8 cellular contexts compared by ENCODE assay signal in the genomic region with DNA sequence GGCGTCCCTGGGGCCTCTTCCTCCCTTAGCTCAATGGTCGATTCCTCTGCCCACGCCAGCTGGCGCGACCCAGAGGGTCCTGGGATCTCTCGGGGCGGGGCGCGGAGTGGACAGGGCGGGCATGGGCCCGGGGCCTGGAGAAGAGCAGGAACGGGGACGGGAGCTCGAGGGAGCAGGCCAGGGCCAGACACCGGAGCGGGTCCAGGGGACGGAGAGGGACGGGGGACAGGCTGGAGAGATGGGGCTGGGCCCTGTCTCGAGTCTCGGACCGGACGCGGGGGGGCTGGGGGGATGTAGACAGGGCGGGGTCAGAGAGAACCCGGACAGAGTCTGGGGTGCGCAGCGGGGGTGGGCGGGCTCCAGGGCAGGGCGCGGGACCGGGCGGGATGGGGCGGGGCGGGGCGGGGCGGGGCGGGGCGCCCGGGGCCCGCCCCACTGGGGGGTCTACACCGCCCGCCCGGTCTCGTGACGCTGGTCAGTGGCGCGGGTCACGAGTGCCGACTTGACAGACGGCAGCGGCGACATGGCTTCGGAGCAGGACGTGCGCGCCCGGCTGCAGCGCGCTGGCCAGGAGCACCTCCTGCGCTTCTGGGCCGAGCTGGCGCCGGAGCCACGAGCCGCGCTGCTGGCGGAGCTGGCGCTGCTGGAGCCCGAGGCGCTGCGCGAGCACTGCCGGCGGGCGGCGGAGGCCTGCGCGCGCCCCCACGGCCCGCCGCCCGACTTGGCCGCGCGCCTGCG. TPM values are rescaled to one million over a fixed set of nuclear protein-coding genes. Genes with fewer than 3 reads are reported as not detected.
DNase-seq lines count a peak whose midpoint lies in the region; ATAC-seq and TF ChIP-seq lines count a peak whose summit lies in the region.

TSS of gene UAP1L1 (plus strand) at position 508 of the 738 bp plus-strand sequence. CDS start at position 524, 16 bp downstream.

- H3K79me2 ChIP-seq in parathyroid adenoma = no peaks in the 10 kb centered on the region

- H2AFZ ChIP-seq in parathyroid adenoma = peak within 1 kb of the TSS; percentile 93

- TF ChIP-seq CTCF in RWPE2 (IDR thresholded peaks at IDR 0.05; ENCODE audit: poor library complexity, severe bottlenecking) (no peak), adrenal gland (IDR thresholded peaks at IDR 0.05) (no peak), parathyroid adenoma (IDR thresholded peaks at IDR 0.05) (no peak)

- H3K4me3 ChIP-seq in RWPE2 (ENCODE audit: severe bottlenecking) (peak within 1 kb of the TSS; percentile 61), adrenal gland (peak within 1 kb of the TSS; percentile 25 to 87 (median 42)), parathyroid adenoma (ENCODE audit: low read depth, low read length) (peak within 1 kb of the TSS; percentile 49)

- H3K9me3 ChIP-seq in RWPE2 (ENCODE audit: severe bottlenecking) = no peaks in the 10 kb centered on the region
- no peaks in the 10 kb centered on the region for H3K9me3 ChIP-seq in adrenal gland (replicated peaks in 1 of 3)
- no peaks in the 10 kb centered on the region for H3K9me3 ChIP-seq in parathyroid adenoma (ENCODE audit: control insufficient read depth, low read length)

- H3K4me2 ChIP-seq in parathyroid adenoma (ENCODE audit: low read length) = peak within 1 kb of the TSS; percentile 79

- H3K36me3 ChIP-seq in RWPE2 (ENCODE audit: low read depth) (peaks cover 12% of the 10 kb centered on the region; the same call in 1 of the 2 replicates), adrenal gland (replicated peaks in 1 of 2) (peaks cover 0 to 28% of the 10 kb centered on the region in 2 donors), parathyroid adenoma (ENCODE audit: control insufficient read depth, insufficient read depth, low read length) (no peaks in the 10 kb centered on the region)

- peak within 1 kb of the TSS; percentile 37 for H3K9ac ChIP-seq in parathyroid adenoma

- H3K27ac ChIP-seq in RWPE2 (ENCODE audit: poor library complexity, severe bottlenecking) = peak within 1 kb of the TSS; percentile 39
- peak within 1 kb of the TSS in 3 of 5 donors; percentile 43 to 73 (median 64) for H3K27ac ChIP-seq in adrenal gland
- H3K27ac ChIP-seq in parathyroid adenoma = peak within 1 kb of the TSS; percentile 51

- ATAC-seq in HG03045 (IDR thresholded peaks at IDR 0.05; ENCODE audit: unreplicated experiment) (peak; percentile 45), RWPE2 (ENCODE audit: low read depth) (peak; percentile 63), left cardiac atrium (peak; percentile 79 to 82), GM21825 (IDR thresholded peaks at IDR 0.05; ENCODE audit: unreplicated experiment) (no peak)

- DNase-seq in NCI-H2196 (lab: John Stamatoyannopoulos, UW; ENCODE audit: unreplicated experiment) (peak; percentile 45), NCI-H2196 treated with DMSO at 0.1 percent for 48 hours (lab: John Stamatoyannopoulos, UW; ENCODE audit: unreplicated experiment) (no peak), RWPE2 (ENCODE audit: low spot score) (peak; percentile 75), adrenal gland (peak; percentile 82 to 91 (median 85)), left cardiac atrium (peak; percentile 83)

- peak; percentile 50 to 66 for TF ChIP-seq POLR2A in adrenal gland (IDR thresholded peaks at IDR 0.05)

- 2 to 3% (median 2%) methylated on average over 13 to 81 of the region's 87 CpGs; no CpG with 5 or more reads in 1 of the 4 donors for WGBS in adrenal gland, 4 donors

- no peaks in the 10 kb centered on the region for H3K27me3 ChIP-seq in RWPE2 (ENCODE audit: insufficient read depth, poor library complexity, severe bottlenecking)
- no peaks in the 10 kb centered on the region for H3K27me3 ChIP-seq in adrenal gland
- no peaks in the 10 kb centered on the region for H3K27me3 ChIP-seq in parathyroid adenoma (ENCODE audit: control insufficient read depth, insufficient read depth, low read length)

- no peaks in the 10 kb centered on the region for H3K4me1 ChIP-seq in RWPE2 (ENCODE audit: insufficient read depth, poor library complexity, severe bottlenecking)
- H3K4me1 ChIP-seq in adrenal gland (replicated peaks in 1 of 2) = peaks cover 6 to 17% of the 10 kb centered on the region in 2 donors
- H3K4me1 ChIP-seq in parathyroid adenoma = no peaks in the 10 kb centered on the region

- intact Hi-C loops in adrenal gland (cut with DNase I) = no loop called here
- intact Hi-C loops in left cardiac atrium (cut with DNase I) = no loop called here

RNA-seq across cellular contexts. Expression of gene UAP1L1, which starts in this region (rescaled TPM):
- 10 to 100 TPM; 11.8 to 68.7 (median 15.1) TPM for total RNA-seq in adrenal gland
- polyA plus RNA-seq in adrenal gland = 10 to 100 TPM in 2 of 3 donors, 1 to 10 TPM in 1; 3.6 to 61.1 (median 15.9) TPM
- total RNA-seq in left cardiac atrium = 10 to 100 TPM; 13.5 to 14.0 TPM
